In the genomic region with DNA sequence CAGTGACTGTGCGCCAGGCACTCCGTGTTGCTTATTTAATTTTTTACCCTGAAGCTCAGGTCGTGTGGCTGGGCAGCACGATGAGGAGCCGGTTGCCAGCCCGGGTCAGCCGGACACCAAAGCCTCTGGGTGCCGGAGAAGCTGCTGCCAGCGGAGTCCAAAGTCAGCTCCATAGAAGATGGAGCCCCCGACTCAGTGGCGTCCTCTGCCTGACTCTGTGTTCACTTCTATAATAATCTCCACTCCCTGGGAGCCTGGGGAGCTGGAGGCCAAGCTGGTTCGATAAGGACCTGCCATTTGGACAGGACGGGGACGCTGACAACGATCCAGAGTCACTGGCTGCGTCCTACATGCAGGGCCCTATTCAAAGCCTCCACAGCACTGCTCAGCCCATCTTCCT, we compare ENCODE assay signal across 23 cellular contexts.
DNase-seq lines count a peak whose midpoint lies in the region; ATAC-seq and TF ChIP-seq lines count a peak whose summit lies in the region.
"Had no signal": no experiment of that assay in that cellular context is flagged by ENCODE, and none has a peak within 500 bp of the region (broad histone marks: within the 10 kb centered on the region; RNA-seq: fewer than 3 reads in every experiment).

No MANE protein-coding gene starts in this region.

- 95 to 98% methylated on average over 14 to 16 of the region's 16 CpGs for WGBS in endodermal cell (ENCODE audit: insufficient coverage in 1 of 2, insufficient read length in 1 of 2), 2 experiments
- 97% methylated on average over 16 of the region's 16 CpGs for WGBS in smooth muscle cell (ENCODE audit: low lambda C conversion rate)

- peak overlapping the region; percentile 39 for H3K27ac Mint-ChIP-seq in endodermal cell
- no peak overlapping the region for H3K27ac Mint-ChIP-seq in activated naive CD4-positive, alpha-beta T cell treated with anti-CD3 and anti-CD28 coated beads, Interleukin-2, amount 50 U/mL, for 72 hours
- H3K27ac Mint-ChIP-seq: activated CD4-positive, alpha-beta memory T cell treated with anti-CD3 and anti-CD28 coated beads for 36 hours; activated naive CD4-positive, alpha-beta T cell treated with anti-CD3 and anti-CD28 coated beads for 36 hours had no signal

- no peak overlapping the region for H3K9ac ChIP-seq in endodermal cell (ENCODE audit: extremely low read depth, low read length, poor library complexity, severe bottlenecking)
- H3K9ac ChIP-seq in smooth muscle cell (ENCODE audit: low read depth) = no peak overlapping the region

- no peak overlapping the region for H3K4me3 Mint-ChIP-seq in endodermal cell
- H3K4me3 Mint-ChIP-seq: activated CD4-positive, alpha-beta memory T cell treated with anti-CD3 and anti-CD28 coated beads for 36 hours; activated naive CD4-positive, alpha-beta T cell treated with anti-CD3 and anti-CD28 coated beads for 36 hours had no signal

- no peaks in the 10 kb centered on the region for H3K27me3 Mint-ChIP-seq in endodermal cell (ENCODE audit: insufficient read depth)
- H3K27me3 Mint-ChIP-seq: activated CD4-positive, alpha-beta memory T cell treated with anti-CD3 and anti-CD28 coated beads for 36 hours had no signal

- no peaks in the 10 kb centered on the region for H3K27me3 ChIP-seq in endodermal cell (ENCODE audit: control insufficient read depth, insufficient read depth, low read length, poor library complexity, severe bottlenecking)
- H3K27me3 ChIP-seq in smooth muscle cell (ENCODE audit: low read depth) = no peaks in the 10 kb centered on the region
- H3K27me3 ChIP-seq: hepatocyte, upper lobe of left lung had no signal

- H3K36me3 ChIP-seq in endodermal cell (ENCODE audit: control insufficient read depth, insufficient read depth, low read length) = peaks cover 27% of the 10 kb centered on the region
- no peaks in the 10 kb centered on the region for H3K36me3 ChIP-seq in smooth muscle cell (ENCODE audit: low read depth)

- no peak for ATAC-seq in activated naive CD4-positive, alpha-beta T cell treated with anti-CD3 and anti-CD28 coated beads, Interleukin-2, amount 50 U/mL, for 72 hours
- no peak for ATAC-seq in HG02938 (IDR thresholded peaks at IDR 0.05; ENCODE audit: unreplicated experiment)
- ATAC-seq: K562 had no signal

- TF ChIP-seq CTCF in RWPE1 (conservative IDR thresholded peaks at IDR 0.05; ENCODE audit: low read depth) (no peak), endodermal cell (conservative IDR thresholded peaks at IDR 0.05) (no peak), smooth muscle cell (IDR thresholded peaks at IDR 0.05; ENCODE audit: borderline replicate concordance, insufficient read depth, poor library complexity, severe bottlenecking) (no peak)

- H3K4me1 ChIP-seq in endodermal cell (ENCODE audit: control insufficient read depth, insufficient read depth, low read length) = peaks cover 5% of the 10 kb centered on the region
- H3K4me1 ChIP-seq in smooth muscle cell (ENCODE audit: low read depth) = peaks cover 4% of the 10 kb centered on the region

- peaks cover 41% of the 10 kb centered on the region for H3F3A ChIP-seq in smooth muscle cell (ENCODE audit: low read depth)

- no peak overlapping the region for H3K4me2 ChIP-seq in smooth muscle cell
- H3K4me2 ChIP-seq: hepatocyte had no signal

- peak overlapping the region; percentile 86 for H3K27ac ChIP-seq in RWPE1
- H3K27ac ChIP-seq in endodermal cell (ENCODE audit: low read depth, low read length) = no peak overlapping the region
- peak overlapping the region; percentile 98 for H3K27ac ChIP-seq in smooth muscle cell (ENCODE audit: low read depth)
- H3K27ac ChIP-seq: C4-2B, hepatocyte, upper lobe of left lung, WERI-Rb-1 had no signal

- H3K79me2 ChIP-seq in smooth muscle cell (ENCODE audit: low read depth) = peaks cover 74% of the 10 kb centered on the region

- no peak overlapping the region for H2AFZ ChIP-seq in smooth muscle cell (ENCODE audit: low read depth)
- H2AFZ ChIP-seq: hepatocyte had no signal

- H3K9me3 Mint-ChIP-seq in endodermal cell = no peaks in the 10 kb centered on the region
- no peaks in the 10 kb centered on the region for H3K9me3 Mint-ChIP-seq in activated naive CD4-positive, alpha-beta T cell treated with anti-CD3 and anti-CD28 coated beads, Interleukin-2, amount 50 U/mL, for 72 hours
- H3K9me3 Mint-ChIP-seq: activated CD4-positive, alpha-beta memory T cell treated with anti-CD3 and anti-CD28 coated beads for 36 hours; activated naive CD4-positive, alpha-beta T cell treated with anti-CD3 and anti-CD28 coated beads for 36 hours had no signal

- H4K20me1 ChIP-seq in smooth muscle cell (ENCODE audit: low read depth) = peaks cover 62% of the 10 kb centered on the region

- POLR2A ChIA-PET in RWPE1 (lab: Yijun Ruan, JAX; ENCODE audit: low non-redundant PET) = no interaction called here

- CTCF ChIA-PET in RWPE1 (lab: Yijun Ruan, JAX) = interaction anchor here (0.6 kb wide), 1 partner anchor 25 kb away, joined by 4 read pairs; no protein-coding TSS in a partner anchor

- H3K4me3 ChIP-seq in endodermal cell (ENCODE audit: low read length) (no peak overlapping the region), smooth muscle cell (no peak overlapping the region)
- H3K4me3 ChIP-seq: hepatocyte, K562, upper lobe of left lung had no signal

- H3K9me3 ChIP-seq in endodermal cell (ENCODE audit: control insufficient read depth, low read length) (no peaks in the 10 kb centered on the region), smooth muscle cell (replicated peaks; ENCODE audit: low read depth) (no peaks in the 10 kb centered on the region)
- H3K9me3 ChIP-seq: upper lobe of left lung had no signal

- H3K36me3 Mint-ChIP-seq in endodermal cell (ENCODE audit: low read depth) = peaks cover 32% of the 10 kb centered on the region
- peaks cover 0 to 5% of the 10 kb centered on the region in 2 donors for H3K36me3 Mint-ChIP-seq in activated naive CD4-positive, alpha-beta T cell treated with anti-CD3 and anti-CD28 coated beads, Interleukin-2, amount 50 U/mL, for 72 hours

- DNase-seq in RWPE1 (ENCODE audit: low spot score) (no peak), endodermal cell (peak; percentile 34), islet precursor cell (peak; percentile 45), smooth muscle cell (lab: John Stamatoyannopoulos, UW; ENCODE audit: unreplicated experiment) (no peak), NCI-H1048 (lab: John Stamatoyannopoulos, UW) (no peak)
- DNase-seq in activated naive CD4-positive, alpha-beta T cell treated with anti-CD3 and anti-CD28 coated beads, Interleukin-2, amount 50 U/mL, for 72 hours (ENCODE audit: low spot score in 2 of 2) = no peak
- DNase-seq: activated CD4-positive, alpha-beta memory T cell treated with anti-CD3 and anti-CD28 coated beads for 36 hours; activated naive CD4-positive, alpha-beta T cell treated with anti-CD3 and anti-CD28 coated beads for 36 hours; amygdala; erythroblast; foreskin fibroblast; MM.1S; NCI-H1436 treated with DMSO at 0.1 percent for 48 hours; NCI-H526 treated with DMSO at 0.1 percent for 48 hours; occipital lobe; retina; stimulated activated CD4-positive, alpha-beta T cell treated with anti-CD3 and anti-CD28 coated beads, Interleukin-15, amount 100 ng/mL, for 24 hours; WERI-Rb-1 had no signal

- peaks cover 2% of the 10 kb centered on the region for H3K4me1 Mint-ChIP-seq in endodermal cell

Comparison
In these comparisons a context has a peak if more than half of its experiments do, and no peak if none do; other contexts are left out.
1. DNase-seq: peak in endodermal cell (single experiment) and islet precursor cell (single experiment); none in RWPE1 (single experiment), smooth muscle cell (single experiment), NCI-H1048 (single experiment) and activated naive CD4-positive, alpha-beta T cell treated with anti-CD3 and anti-CD28 coated beads, Interleukin-2, amount 50 U/mL, for 72 hours (0 of 2).